Comparison of ENCODE assay signal across 22 cellular contexts in genomic region chr2:109337221-109337620, GRCh38.
"Had no signal": no experiment of that assay in that cellular context is flagged by ENCODE, and none has a peak within 500 bp of the region (broad histone marks: within the 10 kb centered on the region; RNA-seq: fewer than 3 reads in every experiment).

No MANE protein-coding gene starts in this region.

- FAIRE-seq: bronchial epithelial cell, kidney, pancreas had no signal

- H3K27ac ChIP-seq: coronary artery, foreskin keratinocyte, lower lobe of right lung, pancreas had no signal

- ATAC-seq: activated CD4-positive, alpha-beta T cell treated with anti-CD3 and anti-CD28 coated beads for 36 hours; foreskin keratinocyte; left lobe of liver; lower lobe of right lung; naive thymus-derived CD4-positive, alpha-beta T cell; pancreas; right cardiac atrium; stimulated activated effector memory CD8-positive, alpha-beta T cell treated with anti-CD3 and anti-CD28 coated beads, Interleukin-12 subunit alpha, Interleukin-12 subunit beta, amount 100 ng/mL, for 72 hours; stimulated activated naive CD8-positive, alpha-beta T cell treated with anti-CD3 and anti-CD28 coated beads, Interleukin-15, amount 100 ng/mL, for 72 hours; T-cell; WTC11 had no signal

- H3K4me1 ChIP-seq: pancreas had no signal

- H3K4me3 ChIP-seq: coronary artery, lower lobe of right lung, pancreas, tibial artery had no signal

- H3K27me3 ChIP-seq: foreskin keratinocyte, pancreas, tibial artery had no signal

- H3K36me3 ChIP-seq: lower lobe of right lung, pancreas, tibial artery had no signal

- H3K9me3 ChIP-seq: lower lobe of right lung, pancreas, tibial artery had no signal

- DNase-seq: activated CD4-positive, alpha-beta T cell treated with anti-CD3 and anti-CD28 coated beads for 36 hours; activated CD4-positive, alpha-beta T cell treated with anti-CD3 and anti-CD28 coated beads, Interleukin-2, amount 50 U/mL, for 4 hours; activated CD8-positive, alpha-beta memory T cell treated with anti-CD3 and anti-CD28 coated beads for 24 hours; activated naive CD4-positive, alpha-beta T cell treated with anti-CD3 and anti-CD28 coated beads for 36 hours; activated naive CD8-positive, alpha-beta T cell treated with anti-CD3 and anti-CD28 coated beads, Interleukin-2, amount 10 ng/mL, durations not matched to agents 7 days and 5 days; activated T-cell treated with anti-CD3 and anti-CD28 coated beads, Interleukin-2, amount 50 U/mL, for 48 hours; amniotic stem cell; foreskin keratinocyte; kidney; lower lobe of right lung; naive thymus-derived CD4-positive, alpha-beta T cell; pancreas; right cardiac atrium; stimulated activated CD4-positive, alpha-beta T cell treated with anti-CD3 and anti-CD28 coated beads, Interleukin-1b, Interleukin-23, amount 100 ng/mL, for 48 hours; stimulated activated naive CD8-positive, alpha-beta T cell treated with anti-CD3 and anti-CD28 coated beads, Interleukin-15, amount 100 ng/mL, for 72 hours; T-cell; tibial artery had no signal
